10 cellular contexts compared by ENCODE assay signal in genomic region chr16:23952128-23953041, GRCh38.
A peak's percentile ranks its signal among the peaks of the same experiment; 100 is the strongest.
DNase-seq lines count a peak whose midpoint lies in the region; ATAC-seq and TF ChIP-seq lines count a peak whose summit lies in the region.
"Had no signal": no experiment of that assay in that cellular context is flagged by ENCODE, and none has a peak within 500 bp of the region (broad histone marks: within the 10 kb centered on the region; RNA-seq: fewer than 3 reads in every experiment).

No MANE protein-coding gene starts in this region.

- peak overlapping the region; percentile 49; the same call in 1 of the 2 replicates for H3K4me3 ChIP-seq in iPS-20b (ENCODE audit: low read length)
- H3K4me3 ChIP-seq in gastrocnemius medialis, result no peak overlapping the region
- no peak overlapping the region for H3K4me3 ChIP-seq in stomach
- H3K4me3 ChIP-seq: lung had no signal

- 9 to 22% (median 13%) methylated on average over 13 of the region's 13 CpGs for WGBS in stomach, 5 donors

- in situ Hi-C loops in gastrocnemius medialis (cut with MboI; ENCODE audit: low sequenced_read_pairs in 4 of 4), result no loop called here

- peak overlapping the region; percentile 29; the same call in 1 of the 2 replicates for H3K9ac ChIP-seq in iPS-20b (ENCODE audit: low read depth, low read length)

- H3K36me3 ChIP-seq in iPS-20b (ENCODE audit: insufficient read depth, low read depth, low read length) (no peaks in the 10 kb centered on the region), gastrocnemius medialis (no peaks in the 10 kb centered on the region), stomach (no peaks in the 10 kb centered on the region)

- peaks cover 13% of the 10 kb centered on the region; the same call in 1 of the 2 replicates for H3K4me1 ChIP-seq in iPS-20b (ENCODE audit: insufficient read depth, low read length)
- H3K4me1 ChIP-seq in gastrocnemius medialis, result no peaks in the 10 kb centered on the region
- peaks cover 6 to 41% (median 26%) of the 10 kb centered on the region in 4 donors for H3K4me1 ChIP-seq in stomach

- H3K27me3 ChIP-seq in iPS-20b (ENCODE audit: insufficient read depth, low read length) (no peaks in the 10 kb centered on the region), gastrocnemius medialis (peaks cover 0 to 2% (median 0%) of the 10 kb centered on the region in 3 donors), stomach (peaks cover 0 to 15% (median 0%) of the 10 kb centered on the region in 3 donors)

- H3K36me3 Mint-ChIP-seq in activated CD4-positive, alpha-beta memory T cell treated with anti-CD3 and anti-CD28 coated beads for 36 hours, result no peaks in the 10 kb centered on the region
- H3K36me3 Mint-ChIP-seq in activated CD4-positive, alpha-beta memory T cell treated with anti-CD3 and anti-CD28 coated beads, Interleukin-2, amount 10 ng/mL, durations not matched to agents 7 days and 5 days (ENCODE audit: low read depth), result peaks cover 7% of the 10 kb centered on the region
- peaks cover 18% of the 10 kb centered on the region for H3K36me3 Mint-ChIP-seq in stimulated activated memory B cell treated with anti-CD40 and anti-IgM and Interleukin-4, amounts not matched to agents 10 μg/mL and 1 μg/mL and 100 μg/mL, for 72 hours

- intact Hi-C loops in activated CD4-positive, alpha-beta memory T cell treated with anti-CD3 and anti-CD28 coated beads for 36 hours (cut with micrococcal nuclease), result loop anchor here (5.0 kb wide), 1 partner anchor 75 kb away; no protein-coding TSS in a partner anchor
- intact Hi-C loops in gastrocnemius medialis (cut with DNase I; ENCODE audit: low total_unique reads), result no loop called here
- intact Hi-C loops in stomach (cut with DNase I; ENCODE audit: low total_unique reads), result no loop called here

- no peak for TF ChIP-seq EP300 in stomach (IDR thresholded peaks at IDR 0.05)

- TF ChIP-seq POLR2A in gastrocnemius medialis (IDR thresholded peaks at IDR 0.05), result no peak
- TF ChIP-seq POLR2A in stomach (IDR thresholded peaks at IDR 0.05), result no peak

- peak overlapping the region; percentile 63 for H3K27ac Mint-ChIP-seq in activated CD4-positive, alpha-beta memory T cell treated with anti-CD3 and anti-CD28 coated beads for 36 hours
- no peak overlapping the region for H3K27ac Mint-ChIP-seq in activated CD4-positive, alpha-beta memory T cell treated with anti-CD3 and anti-CD28 coated beads, Interleukin-2, amount 10 ng/mL, durations not matched to agents 7 days and 5 days
- H3K27ac Mint-ChIP-seq in stimulated activated memory B cell treated with anti-CD40 and anti-IgM and Interleukin-4, amounts not matched to agents 10 μg/mL and 1 μg/mL and 100 μg/mL, for 72 hours, result peak overlapping the region; percentile 74

- DNase-seq in activated CD4-positive, alpha-beta memory T cell treated with anti-CD3 and anti-CD28 coated beads for 36 hours, result peak; percentile 59
- DNase-seq in activated CD4-positive, alpha-beta memory T cell treated with anti-CD3 and anti-CD28 coated beads, Interleukin-2, amount 10 ng/mL, durations not matched to agents 7 days and 5 days, result no peak
- peak; percentile 63 for DNase-seq in activated CD8-positive, alpha-beta memory T cell treated with anti-CD3 and anti-CD28 coated beads, Interleukin-2, amount 50 U/mL, for 4 hours
- DNase-seq in gastrocnemius medialis (no peak), stomach (no peak)

- no peak for ATAC-seq in stimulated activated memory B cell treated with anti-CD40 and anti-IgM and Interleukin-4, amounts not matched to agents 10 μg/mL and 1 μg/mL and 100 μg/mL, for 72 hours
- ATAC-seq in HG02973 (IDR thresholded peaks at IDR 0.05; ENCODE audit: unreplicated experiment) (no peak), gastrocnemius medialis (no peak)

- H3K4me3 Mint-ChIP-seq in activated CD4-positive, alpha-beta memory T cell treated with anti-CD3 and anti-CD28 coated beads for 36 hours, result peak overlapping the region; percentile 22
- no peak overlapping the region for H3K4me3 Mint-ChIP-seq in activated CD4-positive, alpha-beta memory T cell treated with anti-CD3 and anti-CD28 coated beads, Interleukin-2, amount 10 ng/mL, durations not matched to agents 7 days and 5 days
- H3K4me3 Mint-ChIP-seq in stimulated activated memory B cell treated with anti-CD40 and anti-IgM and Interleukin-4, amounts not matched to agents 10 μg/mL and 1 μg/mL and 100 μg/mL, for 72 hours, result no peak overlapping the region

- POLR2A ChIA-PET in activated CD4-positive, alpha-beta memory T cell treated with anti-CD3 and anti-CD28 coated beads for 36 hours (lab: Charles Lee), result interaction anchor here (0.5 to 0.7 kb wide), 2 partner anchors 63 to 110 kb away, joined by 3 read pairs; no protein-coding TSS in a partner anchor
- POLR2A ChIA-PET in activated CD4-positive, alpha-beta memory T cell treated with anti-CD3 and anti-CD28 coated beads, Interleukin-2, amount 10 ng/mL, durations not matched to agents 7 days and 5 days (lab: Charles Lee), result no interaction called here

- CTCF ChIA-PET in activated CD4-positive, alpha-beta memory T cell treated with anti-CD3 and anti-CD28 coated beads for 36 hours (lab: Charles Lee), result interaction anchor here (0.6 to 1.3 kb wide), 7 partner anchors 38 to 543 kb away, joined by 3 to 4 read pairs (median 3); no protein-coding TSS in a partner anchor
- CTCF ChIA-PET in activated CD4-positive, alpha-beta memory T cell treated with anti-CD3 and anti-CD28 coated beads, Interleukin-2, amount 10 ng/mL, durations not matched to agents 7 days and 5 days (lab: Charles Lee), result interaction anchor here (1.0 kb wide), 1 partner anchor 58 kb away, joined by 3 read pairs; no protein-coding TSS in a partner anchor

- peaks cover 82% of the 10 kb centered on the region for H3K4me1 Mint-ChIP-seq in activated CD4-positive, alpha-beta memory T cell treated with anti-CD3 and anti-CD28 coated beads for 36 hours (ENCODE audit: low read depth)
- H3K4me1 Mint-ChIP-seq in activated CD4-positive, alpha-beta memory T cell treated with anti-CD3 and anti-CD28 coated beads, Interleukin-2, amount 10 ng/mL, durations not matched to agents 7 days and 5 days, result peaks cover 65% of the 10 kb centered on the region
- peaks cover 90% of the 10 kb centered on the region for H3K4me1 Mint-ChIP-seq in stimulated activated memory B cell treated with anti-CD40 and anti-IgM and Interleukin-4, amounts not matched to agents 10 μg/mL and 1 μg/mL and 100 μg/mL, for 72 hours

- H3K27me3 Mint-ChIP-seq in activated CD4-positive, alpha-beta memory T cell treated with anti-CD3 and anti-CD28 coated beads for 36 hours, result no peaks in the 10 kb centered on the region
- no peaks in the 10 kb centered on the region for H3K27me3 Mint-ChIP-seq in activated CD4-positive, alpha-beta memory T cell treated with anti-CD3 and anti-CD28 coated beads, Interleukin-2, amount 10 ng/mL, durations not matched to agents 7 days and 5 days
- H3K27me3 Mint-ChIP-seq in stimulated activated memory B cell treated with anti-CD40 and anti-IgM and Interleukin-4, amounts not matched to agents 10 μg/mL and 1 μg/mL and 100 μg/mL, for 72 hours, result no peaks in the 10 kb centered on the region

- no peak overlapping the region for H3K27ac ChIP-seq in iPS-20b (ENCODE audit: low read length)
- H3K27ac ChIP-seq in gastrocnemius medialis, result no peak overlapping the region
- peak overlapping the region in 2 of 5 donors; percentile 15 to 65 for H3K27ac ChIP-seq in stomach
- H3K27ac ChIP-seq: C4-2B had no signal

- no peaks in the 10 kb centered on the region for H3K9me3 ChIP-seq in iPS-20b (ENCODE audit: insufficient read depth, low read depth, low read length)
- H3K9me3 ChIP-seq in gastrocnemius medialis, result no peaks in the 10 kb centered on the region
- no peaks in the 10 kb centered on the region for H3K9me3 ChIP-seq in stomach

- H3K9me3 Mint-ChIP-seq in activated CD4-positive, alpha-beta memory T cell treated with anti-CD3 and anti-CD28 coated beads for 36 hours, result no peaks in the 10 kb centered on the region
- no peaks in the 10 kb centered on the region for H3K9me3 Mint-ChIP-seq in activated CD4-positive, alpha-beta memory T cell treated with anti-CD3 and anti-CD28 coated beads, Interleukin-2, amount 10 ng/mL, durations not matched to agents 7 days and 5 days
- H3K9me3 Mint-ChIP-seq in stimulated activated memory B cell treated with anti-CD40 and anti-IgM and Interleukin-4, amounts not matched to agents 10 μg/mL and 1 μg/mL and 100 μg/mL, for 72 hours, result no peaks in the 10 kb centered on the region

- no peak for TF ChIP-seq CTCF in gastrocnemius medialis (IDR thresholded peaks at IDR 0.05 in 4 of 5, conservative IDR thresholded peaks at IDR 0.05 in 1 of 5)
- no peak for TF ChIP-seq CTCF in stomach (IDR thresholded peaks at IDR 0.05)

Comparison
In these comparisons a context has a peak if more than half of its experiments do, and no peak if none do; other contexts are left out.
1. DNase-seq: peak in activated CD4-positive, alpha-beta memory T cell treated with anti-CD3 and anti-CD28 coated beads for 36 hours (single experiment) and activated CD8-positive, alpha-beta memory T cell treated with anti-CD3 and anti-CD28 coated beads, Interleukin-2, amount 50 U/mL, for 4 hours (single experiment); none in activated CD4-positive, alpha-beta memory T cell treated with anti-CD3 and anti-CD28 coated beads, Interleukin-2, amount 10 ng/mL, durations not matched to agents 7 days and 5 days (single experiment), gastrocnemius medialis (0 of 2) and stomach (single experiment).